8 cellular contexts compared by ENCODE assay signal in the genomic region with DNA sequence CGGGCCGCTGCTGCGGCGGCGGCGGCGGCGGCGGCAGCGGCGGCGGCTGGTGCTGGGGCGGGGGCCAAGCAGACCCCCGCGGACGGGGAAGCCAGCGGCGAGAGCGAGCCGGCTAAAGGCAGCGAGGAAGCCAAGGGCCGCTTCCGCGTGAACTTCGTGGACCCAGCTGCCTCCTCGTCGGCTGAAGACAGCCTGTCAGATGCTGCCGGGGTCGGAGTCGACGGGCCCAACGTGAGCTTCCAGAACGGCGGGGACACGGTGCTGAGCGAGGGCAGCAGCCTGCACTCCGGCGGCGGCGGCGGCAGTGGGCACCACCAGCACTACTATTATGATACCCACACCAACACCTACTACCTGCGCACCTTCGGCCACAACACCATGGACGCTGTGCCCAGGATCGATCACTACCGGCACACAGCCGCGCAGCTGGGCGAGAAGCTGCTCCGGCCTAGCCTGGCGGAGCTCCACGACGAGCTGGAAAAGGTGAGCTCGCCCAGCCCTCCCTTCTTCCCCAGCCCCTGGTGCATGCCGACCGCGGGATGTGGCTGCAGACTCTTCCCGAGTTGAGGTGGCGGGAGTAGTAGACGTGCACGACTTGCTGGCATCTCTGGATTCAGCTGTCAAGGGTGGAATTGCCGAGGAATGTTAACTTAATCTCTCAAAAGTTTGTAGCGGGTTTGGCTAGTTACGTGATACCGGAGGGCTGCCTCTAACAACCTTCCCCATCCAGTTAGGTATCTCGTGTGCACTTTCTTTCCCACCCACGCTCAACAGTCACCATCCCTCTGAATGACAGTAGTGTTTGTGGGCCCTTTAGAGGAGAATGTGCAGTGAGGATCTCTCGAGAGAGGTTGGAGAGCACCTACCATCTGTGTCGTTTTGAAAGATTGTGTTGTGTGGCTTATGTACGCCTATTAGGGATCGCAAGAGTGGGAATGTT. TPM values are rescaled to one million over a fixed set of nuclear protein-coding genes. Genes with fewer than 3 reads are reported as not detected.
DNase-seq lines count a peak whose midpoint lies in the region; ATAC-seq and TF ChIP-seq lines count a peak whose summit lies in the region.

No MANE protein-coding gene starts in this region.

- H3K27me3 ChIP-seq in right lobe of liver: no peaks in the 10 kb centered on the region

- H3K27ac Mint-ChIP-seq in activated CD4-positive, alpha-beta T cell treated with anti-CD3 and anti-CD28 coated beads, Interleukin-2, amount 10 ng/mL, durations not matched to agents 24 days and 14 days: peak overlapping the region; percentile 87

- H3K36me3 ChIP-seq in right lobe of liver: no peaks in the 10 kb centered on the region

- peak; percentile 3 for ATAC-seq in GM21737 (IDR thresholded peaks at IDR 0.05; ENCODE audit: unreplicated experiment)
- peak; percentile 1 to 33 (median 4) for ATAC-seq in right lobe of liver

- peaks cover 34% of the 10 kb centered on the region for H3K36me3 Mint-ChIP-seq in activated CD4-positive, alpha-beta T cell treated with anti-CD3 and anti-CD28 coated beads, Interleukin-2, amount 10 ng/mL, durations not matched to agents 24 days and 14 days (ENCODE audit: low read depth)

- peak overlapping the region; percentile 92 for H3K4me3 Mint-ChIP-seq in activated CD4-positive, alpha-beta T cell treated with anti-CD3 and anti-CD28 coated beads, Interleukin-2, amount 10 ng/mL, durations not matched to agents 24 days and 14 days

- H3K4me3 ChIP-seq in right lobe of liver: peak overlapping the region; percentile 78 to 97 (median 84)

- no peaks in the 10 kb centered on the region for H3K9me3 ChIP-seq in right lobe of liver

- no peak for TF ChIP-seq POLR2A in right lobe of liver (IDR thresholded peaks at IDR 0.05)

- 6% methylated on average over 22 of the region's 71 CpGs for WGBS in right lobe of liver (ENCODE audit: insufficient coverage, low coverage, low lambda C conversion rate, missing lambda C conversion rate)

- no peaks in the 10 kb centered on the region for H3K27me3 Mint-ChIP-seq in activated CD4-positive, alpha-beta T cell treated with anti-CD3 and anti-CD28 coated beads, Interleukin-2, amount 10 ng/mL, durations not matched to agents 24 days and 14 days

- H3K27ac ChIP-seq in right lobe of liver: peak overlapping the region in 2 of 3 donors; percentile 91 to 92

- no peaks in the 10 kb centered on the region for H3K9me3 Mint-ChIP-seq in activated CD4-positive, alpha-beta T cell treated with anti-CD3 and anti-CD28 coated beads, Interleukin-2, amount 10 ng/mL, durations not matched to agents 24 days and 14 days

- no peak for TF ChIP-seq CTCF in right lobe of liver (IDR thresholded peaks at IDR 0.05)

- intact Hi-C loops in activated CD4-positive, alpha-beta T cell treated with anti-CD3 and anti-CD28 coated beads, Interleukin-2, amount 10 ng/mL, durations not matched to agents 24 days and 14 days (cut with micrococcal nuclease): loop anchor here (2.0 to 10.0 kb wide), 6 partner anchors 116 to 1482 kb away; partner anchors contain the start of genes ISOC1 and PHAX
- intact Hi-C loops in right lobe of liver (cut with DNase I): no loop called here

- peaks cover 49% of the 10 kb centered on the region for H3K4me1 Mint-ChIP-seq in activated CD4-positive, alpha-beta T cell treated with anti-CD3 and anti-CD28 coated beads, Interleukin-2, amount 10 ng/mL, durations not matched to agents 24 days and 14 days

- H3K4me1 ChIP-seq in right lobe of liver: peaks cover 0 to 11% (median 0%) of the 10 kb centered on the region in 4 donors

- DNase-seq in EH (ENCODE audit: low read depth) (peak; percentile 43), Kasumi-1 (lab: John Stamatoyannopoulos, UW) (peak; percentile 26 to 33), dedifferentiated amniotic fluid mesenchymal stem cell (ENCODE audit: extremely low spot score) (peak; percentile 34), right lobe of liver (peak; percentile 51 to 71 (median 58)), NCI-H187 treated with DMSO at 0.1 percent for 48 hours (lab: John Stamatoyannopoulos, UW) (no peak)
- DNase-seq in activated CD4-positive, alpha-beta T cell treated with anti-CD3 and anti-CD28 coated beads, Interleukin-2, amount 10 ng/mL, durations not matched to agents 24 days and 14 days: peak; percentile 86
- peak; percentile 30 to 31 for DNase-seq in stimulated activated CD4-positive, alpha-beta T cell treated with anti-CD3 and anti-CD28 coated beads, Interleukin-4, amount 100 ng/mL, for 48 hours (ENCODE audit: low read depth in 2 of 2)

RNA-seq across cellular contexts. Expression of gene SLC12A2, which starts 0.9 kb away (rescaled TPM):
- total RNA-seq in activated CD4-positive, alpha-beta T cell treated with anti-CD3 and anti-CD28 coated beads, Interleukin-2, amount 10 ng/mL, durations not matched to agents 24 days and 14 days: 24.4 and 24.5 TPM in 2 replicates
- total RNA-seq in right lobe of liver: 1 to 10 TPM; 3.1 to 9.8 (median 8.1) TPM
